In the genomic region with DNA sequence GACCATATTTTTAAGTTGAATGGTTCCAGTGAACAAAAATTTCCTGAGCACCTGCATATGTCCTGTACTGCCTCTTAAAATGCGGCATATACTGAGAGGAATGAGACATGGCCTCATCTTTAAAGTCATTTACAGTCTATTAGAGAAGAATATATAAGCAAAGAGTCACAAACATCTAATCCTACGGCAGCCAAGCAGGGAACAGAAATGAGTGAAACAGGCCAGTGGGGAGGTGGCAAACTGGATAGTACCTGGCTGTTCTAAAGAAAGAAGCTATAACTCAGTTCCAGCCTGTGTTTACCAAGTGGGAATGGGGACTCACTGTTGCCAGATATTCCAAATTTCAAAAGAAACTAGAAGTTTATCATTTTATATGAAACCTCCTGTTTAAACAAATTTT, we compare ENCODE assay signal across 20 cellular contexts.
DNase-seq lines count a peak whose midpoint lies in the region; ATAC-seq and TF ChIP-seq lines count a peak whose summit lies in the region.
"Had no signal": no experiment of that assay in that cellular context is flagged by ENCODE, and none has a peak within 500 bp of the region (broad histone marks: within the 10 kb centered on the region; RNA-seq: fewer than 3 reads in every experiment).

No MANE protein-coding gene starts in this region.

- H3K27ac ChIP-seq in brain microvascular endothelial cell, result peak overlapping the region; percentile 16
- H3K27ac ChIP-seq: 22Rv1, KMS-11 had no signal

- H3K36me3 Mint-ChIP-seq in activated T-cell treated with anti-CD3 and anti-CD28 coated beads, Interleukin-2, amount 50 U/mL, for 72 hours (ENCODE audit: insufficient read depth in 2 of 2), result peaks cover 0 to 3% of the 10 kb centered on the region in 2 donors
- H3K36me3 Mint-ChIP-seq in nephron progenitor cell (ENCODE audit: low read depth), result peaks cover 22% of the 10 kb centered on the region

- peak overlapping the region; percentile 28 for H3K27ac Mint-ChIP-seq in activated T-cell treated with anti-CD3 and anti-CD28 coated beads, Interleukin-2, amount 50 U/mL, for 72 hours
- H3K27ac Mint-ChIP-seq in nephron progenitor cell, result peak overlapping the region; percentile 32
- H3K27ac Mint-ChIP-seq: B cell had no signal

- no peak overlapping the region for H3K4me3 Mint-ChIP-seq in activated T-cell treated with anti-CD3 and anti-CD28 coated beads, Interleukin-2, amount 50 U/mL, for 72 hours
- no peak overlapping the region for H3K4me3 Mint-ChIP-seq in nephron progenitor cell
- H3K4me3 Mint-ChIP-seq: B cell; CD4-positive, CD25-positive, alpha-beta regulatory T cell; GM23338 had no signal

- no peak overlapping the region for H3K4me3 ChIP-seq in brain microvascular endothelial cell (ENCODE audit: low read depth, low read length)
- H3K4me3 ChIP-seq: GM23338 had no signal

- no peaks in the 10 kb centered on the region for H3K4me1 Mint-ChIP-seq in activated T-cell treated with anti-CD3 and anti-CD28 coated beads, Interleukin-2, amount 50 U/mL, for 72 hours (ENCODE audit: low read depth)
- H3K4me1 Mint-ChIP-seq in nephron progenitor cell, result peaks cover 15% of the 10 kb centered on the region
- H3K4me1 Mint-ChIP-seq: B cell had no signal

- TF ChIP-seq CTCF in brain microvascular endothelial cell (IDR thresholded peaks at IDR 0.05; ENCODE audit: low read depth, low read length, missing control alignments) (no peak), nephron progenitor cell (IDR thresholded peaks at IDR 0.05) (no peak)

- no peaks in the 10 kb centered on the region for H3K36me3 ChIP-seq in brain microvascular endothelial cell (replicated peaks)

- no peaks in the 10 kb centered on the region for H3K9me3 Mint-ChIP-seq in activated T-cell treated with anti-CD3 and anti-CD28 coated beads, Interleukin-2, amount 50 U/mL, for 72 hours
- H3K9me3 Mint-ChIP-seq in nephron progenitor cell, result peaks cover 8% of the 10 kb centered on the region
- H3K9me3 Mint-ChIP-seq: CD4-positive, CD25-positive, alpha-beta regulatory T cell had no signal

- H3K27me3 Mint-ChIP-seq in activated T-cell treated with anti-CD3 and anti-CD28 coated beads, Interleukin-2, amount 50 U/mL, for 72 hours (ENCODE audit: low read depth), result no peaks in the 10 kb centered on the region
- no peaks in the 10 kb centered on the region for H3K27me3 Mint-ChIP-seq in nephron progenitor cell (ENCODE audit: low read depth, poor library complexity)
- H3K27me3 Mint-ChIP-seq: B cell; CD4-positive, CD25-positive, alpha-beta regulatory T cell had no signal

- ATAC-seq in activated T-cell treated with anti-CD3 and anti-CD28 coated beads, Interleukin-2, amount 50 U/mL, for 72 hours (replicated peaks in 1 of 2), result no peak
- no peak for ATAC-seq in HG03097 (IDR thresholded peaks at IDR 0.05; ENCODE audit: low FRiP score, unreplicated experiment)
- ATAC-seq in stimulated activated naive CD8-positive, alpha-beta T cell treated with anti-CD3 and anti-CD28 coated beads, Interleukin-15, Interleukin-2, amounts not matched to agents 100 U/mL and 50 U/mL, for 24 hours, result no peak
- ATAC-seq: GM23338 had no signal

- DNase-seq in activated T-cell treated with anti-CD3 and anti-CD28 coated beads, Interleukin-2, amount 50 U/mL, for 72 hours, result no peak
- DNase-seq in activated T-cell treated with anti-CD3 and anti-CD28 coated beads, Interleukin-2, amount 50 U/mL, for 1 hour, result no peak
- DNase-seq in brain microvascular endothelial cell (no peak), nephron progenitor cell (no peak), DMS53 (lab: John Stamatoyannopoulos, UW) (no peak), SK-N-DZ (ENCODE audit: low spot score) (no peak)
- no peak for DNase-seq in stimulated activated naive CD8-positive, alpha-beta T cell treated with anti-CD3 and anti-CD28 coated beads, Interleukin-15, Interleukin-2, amounts not matched to agents 100 U/mL and 50 U/mL, for 24 hours
- DNase-seq: CD4-positive, CD25-positive, alpha-beta regulatory T cell; COR-L47; GDM1; NCI-H1417 treated with DMSO at 0.1 percent for 48 hours; NCI-H187 treated with DMSO at 0.1 percent for 48 hours; NCI-H2227 treated with DMSO at 0.1 percent for 48 hours; NCI-H510A treated with DMSO at 0.1 percent for 48 hours; NCI-H82 had no signal

- in situ Hi-C loops in brain microvascular endothelial cell (cut with HindIII; ENCODE audit: low pct_ligation_motif_present, low sequenced_read_pairs), result no loop called here

- H3K27me3 ChIP-seq in brain microvascular endothelial cell (replicated peaks), result no peaks in the 10 kb centered on the region
